In the genomic region with DNA sequence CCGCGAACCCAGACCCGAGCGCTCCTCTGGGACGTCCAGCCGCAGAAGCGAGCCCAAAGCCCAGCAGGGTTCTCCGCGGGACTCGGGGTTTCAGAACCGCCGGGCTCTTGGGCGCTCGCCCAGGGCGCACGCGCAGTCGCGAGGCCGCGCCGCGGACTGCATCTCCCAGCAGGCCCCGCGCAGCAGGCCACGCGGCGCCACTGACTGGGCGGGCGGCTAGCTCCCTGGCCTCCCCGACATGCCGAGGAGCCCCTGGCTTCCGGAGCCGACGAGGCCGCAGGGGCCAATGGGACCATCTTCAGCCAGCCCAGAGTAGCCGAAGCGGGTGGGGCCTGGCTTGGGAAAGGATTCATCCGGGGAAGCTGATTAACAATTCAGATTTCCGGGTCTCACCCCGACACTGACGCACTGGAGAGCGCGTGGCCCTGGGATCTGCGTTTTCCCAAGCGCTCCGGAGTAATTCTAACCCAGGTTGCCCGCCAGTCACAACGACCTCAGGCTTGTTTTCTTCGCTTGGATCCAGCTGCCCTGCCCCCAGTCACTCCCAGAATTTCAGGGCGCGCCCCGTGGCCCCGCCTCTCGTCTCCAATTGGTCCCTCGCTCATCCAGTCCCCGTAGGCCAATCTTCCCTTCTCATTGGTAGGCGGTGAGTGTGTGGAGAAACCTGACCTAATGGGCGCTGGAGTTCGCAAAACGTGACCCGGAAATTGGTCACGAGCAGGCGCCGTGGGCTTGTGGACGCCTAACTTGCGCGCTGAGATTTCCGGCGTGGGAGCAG, we compare ENCODE assay signal across 1 cellular context.
TF ChIP-seq lines count a peak whose summit lies in the region.

A gene (plus strand): TSS at position 745 of the 778 bp plus-strand sequence. CDS start 328 bp downstream, outside the sequence.

TF ChIP-seq in HepG2, 621 proteins besides CTCF, POLR2A, EP300 and RAD21 (continued from another document and continues in another):
- TF ChIP-seq, protein P1, sequence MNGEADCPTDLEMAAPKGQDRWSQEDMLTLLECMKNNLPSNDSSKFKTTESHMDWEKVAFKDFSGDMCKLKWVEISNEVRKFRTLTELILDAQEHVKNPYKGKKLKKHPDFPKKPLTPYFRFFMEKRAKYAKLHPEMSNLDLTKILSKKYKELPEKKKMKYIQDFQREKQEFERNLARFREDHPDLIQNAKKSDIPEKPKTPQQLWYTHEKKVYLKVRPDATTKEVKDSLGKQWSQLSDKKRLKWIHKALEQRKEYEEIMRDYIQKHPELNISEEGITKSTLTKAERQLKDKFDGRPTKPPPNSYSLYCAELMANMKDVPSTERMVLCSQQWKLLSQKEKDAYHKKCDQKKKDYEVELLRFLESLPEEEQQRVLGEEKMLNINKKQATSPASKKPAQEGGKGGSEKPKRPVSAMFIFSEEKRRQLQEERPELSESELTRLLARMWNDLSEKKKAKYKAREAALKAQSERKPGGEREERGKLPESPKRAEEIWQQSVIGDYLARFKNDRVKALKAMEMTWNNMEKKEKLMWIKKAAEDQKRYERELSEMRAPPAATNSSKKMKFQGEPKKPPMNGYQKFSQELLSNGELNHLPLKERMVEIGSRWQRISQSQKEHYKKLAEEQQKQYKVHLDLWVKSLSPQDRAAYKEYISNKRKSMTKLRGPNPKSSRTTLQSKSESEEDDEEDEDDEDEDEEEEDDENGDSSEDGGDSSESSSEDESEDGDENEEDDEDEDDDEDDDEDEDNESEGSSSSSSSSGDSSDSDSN (CRISPR knock-in tag; IDR thresholded peaks at IDR 0.05): peak; percentile 50
- TF ChIP-seq NFATC3 (CRISPR knock-in tag; IDR thresholded peaks at IDR 0.05): no peak
- peak; percentile 92 for TF ChIP-seq SAP130 (CRISPR knock-in tag; IDR thresholded peaks at IDR 0.05; ENCODE audit: low read depth)
- 0 out of 2 replicates have a peak, but pooled peaks have one; percentile 22 for TF ChIP-seq ZNF557 (CRISPR knock-in tag; IDR thresholded peaks at IDR 0.05)
- TF ChIP-seq NCOR1 (IDR thresholded peaks at IDR 0.05; ENCODE audit: borderline replicate concordance, low read length): peak; percentile 63; the same call in 1 of the 2 replicates
- TF ChIP-seq HOXA3 (CRISPR knock-in tag; IDR thresholded peaks at IDR 0.05): peak; percentile 63; the same call in 1 of the 2 replicates
- TF ChIP-seq, protein P2, sequence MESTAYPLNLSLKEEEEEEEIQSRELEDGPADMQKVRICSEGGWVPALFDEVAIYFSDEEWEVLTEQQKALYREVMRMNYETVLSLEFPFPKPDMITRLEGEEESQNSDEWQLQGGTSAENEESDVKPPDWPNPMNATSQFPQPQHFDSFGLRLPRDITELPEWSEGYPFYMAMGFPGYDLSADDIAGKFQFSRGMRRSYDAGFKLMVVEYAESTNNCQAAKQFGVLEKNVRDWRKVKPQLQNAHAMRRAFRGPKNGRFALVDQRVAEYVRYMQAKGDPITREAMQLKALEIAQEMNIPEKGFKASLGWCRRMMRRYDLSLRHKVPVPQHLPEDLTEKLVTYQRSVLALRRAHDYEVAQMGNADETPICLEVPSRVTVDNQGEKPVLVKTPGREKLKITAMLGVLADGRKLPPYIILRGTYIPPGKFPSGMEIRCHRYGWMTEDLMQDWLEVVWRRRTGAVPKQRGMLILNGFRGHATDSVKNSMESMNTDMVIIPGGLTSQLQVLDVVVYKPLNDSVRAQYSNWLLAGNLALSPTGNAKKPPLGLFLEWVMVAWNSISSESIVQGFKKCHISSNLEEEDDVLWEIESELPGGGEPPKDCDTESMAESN (CRISPR knock-in tag; conservative IDR thresholded peaks at IDR 0.05): peak; percentile 39; the same call in 1 of the 2 replicates
- TF ChIP-seq, protein P3, sequence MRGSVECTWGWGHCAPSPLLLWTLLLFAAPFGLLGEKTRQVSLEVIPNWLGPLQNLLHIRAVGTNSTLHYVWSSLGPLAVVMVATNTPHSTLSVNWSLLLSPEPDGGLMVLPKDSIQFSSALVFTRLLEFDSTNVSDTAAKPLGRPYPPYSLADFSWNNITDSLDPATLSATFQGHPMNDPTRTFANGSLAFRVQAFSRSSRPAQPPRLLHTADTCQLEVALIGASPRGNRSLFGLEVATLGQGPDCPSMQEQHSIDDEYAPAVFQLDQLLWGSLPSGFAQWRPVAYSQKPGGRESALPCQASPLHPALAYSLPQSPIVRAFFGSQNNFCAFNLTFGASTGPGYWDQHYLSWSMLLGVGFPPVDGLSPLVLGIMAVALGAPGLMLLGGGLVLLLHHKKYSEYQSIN (CRISPR knock-in tag; IDR thresholded peaks at IDR 0.05; ENCODE audit: borderline replicate concordance): no peak
- peak; percentile 92 for TF ChIP-seq ZNF143 (CRISPR knock-in tag; IDR thresholded peaks at IDR 0.05)
- TF ChIP-seq, protein P4, sequence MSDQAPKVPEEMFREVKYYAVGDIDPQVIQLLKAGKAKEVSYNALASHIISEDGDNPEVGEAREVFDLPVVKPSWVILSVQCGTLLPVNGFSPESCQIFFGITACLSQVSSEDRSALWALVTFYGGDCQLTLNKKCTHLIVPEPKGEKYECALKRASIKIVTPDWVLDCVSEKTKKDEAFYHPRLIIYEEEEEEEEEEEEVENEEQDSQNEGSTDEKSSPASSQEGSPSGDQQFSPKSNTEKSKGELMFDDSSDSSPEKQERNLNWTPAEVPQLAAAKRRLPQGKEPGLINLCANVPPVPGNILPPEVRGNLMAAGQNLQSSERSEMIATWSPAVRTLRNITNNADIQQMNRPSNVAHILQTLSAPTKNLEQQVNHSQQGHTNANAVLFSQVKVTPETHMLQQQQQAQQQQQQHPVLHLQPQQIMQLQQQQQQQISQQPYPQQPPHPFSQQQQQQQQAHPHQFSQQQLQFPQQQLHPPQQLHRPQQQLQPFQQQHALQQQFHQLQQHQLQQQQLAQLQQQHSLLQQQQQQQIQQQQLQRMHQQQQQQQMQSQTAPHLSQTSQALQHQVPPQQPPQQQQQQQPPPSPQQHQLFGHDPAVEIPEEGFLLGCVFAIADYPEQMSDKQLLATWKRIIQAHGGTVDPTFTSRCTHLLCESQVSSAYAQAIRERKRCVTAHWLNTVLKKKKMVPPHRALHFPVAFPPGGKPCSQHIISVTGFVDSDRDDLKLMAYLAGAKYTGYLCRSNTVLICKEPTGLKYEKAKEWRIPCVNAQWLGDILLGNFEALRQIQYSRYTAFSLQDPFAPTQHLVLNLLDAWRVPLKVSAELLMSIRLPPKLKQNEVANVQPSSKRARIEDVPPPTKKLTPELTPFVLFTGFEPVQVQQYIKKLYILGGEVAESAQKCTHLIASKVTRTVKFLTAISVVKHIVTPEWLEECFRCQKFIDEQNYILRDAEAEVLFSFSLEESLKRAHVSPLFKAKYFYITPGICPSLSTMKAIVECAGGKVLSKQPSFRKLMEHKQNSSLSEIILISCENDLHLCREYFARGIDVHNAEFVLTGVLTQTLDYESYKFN (CRISPR knock-in tag; conservative IDR thresholded peaks at IDR 0.05): peak; percentile 68
- TF ChIP-seq, protein P5, sequence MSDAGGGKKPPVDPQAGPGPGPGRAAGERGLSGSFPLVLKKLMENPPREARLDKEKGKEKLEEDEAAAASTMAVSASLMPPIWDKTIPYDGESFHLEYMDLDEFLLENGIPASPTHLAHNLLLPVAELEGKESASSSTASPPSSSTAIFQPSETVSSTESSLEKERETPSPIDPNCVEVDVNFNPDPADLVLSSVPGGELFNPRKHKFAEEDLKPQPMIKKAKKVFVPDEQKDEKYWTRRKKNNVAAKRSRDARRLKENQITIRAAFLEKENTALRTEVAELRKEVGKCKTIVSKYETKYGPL (CRISPR knock-in tag; IDR thresholded peaks at IDR 0.05): 0 out of 2 replicates have a peak, but pooled peaks have one; percentile 19
- TF ChIP-seq ZNF256 (CRISPR knock-in tag; conservative IDR thresholded peaks at IDR 0.05): 0 out of 2 replicates have a peak, but pooled peaks have one; percentile 50
- TF ChIP-seq, protein P6, sequence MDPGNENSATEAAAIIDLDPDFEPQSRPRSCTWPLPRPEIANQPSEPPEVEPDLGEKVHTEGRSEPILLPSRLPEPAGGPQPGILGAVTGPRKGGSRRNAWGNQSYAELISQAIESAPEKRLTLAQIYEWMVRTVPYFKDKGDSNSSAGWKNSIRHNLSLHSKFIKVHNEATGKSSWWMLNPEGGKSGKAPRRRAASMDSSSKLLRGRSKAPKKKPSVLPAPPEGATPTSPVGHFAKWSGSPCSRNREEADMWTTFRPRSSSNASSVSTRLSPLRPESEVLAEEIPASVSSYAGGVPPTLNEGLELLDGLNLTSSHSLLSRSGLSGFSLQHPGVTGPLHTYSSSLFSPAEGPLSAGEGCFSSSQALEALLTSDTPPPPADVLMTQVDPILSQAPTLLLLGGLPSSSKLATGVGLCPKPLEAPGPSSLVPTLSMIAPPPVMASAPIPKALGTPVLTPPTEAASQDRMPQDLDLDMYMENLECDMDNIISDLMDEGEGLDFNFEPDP (CRISPR knock-in tag; conservative IDR thresholded peaks at IDR 0.05): no peak
- peak; percentile 52; the same call in 1 of the 2 replicates for TF ChIP-seq MEF2D (CRISPR knock-in tag; IDR thresholded peaks at IDR 0.05)
- TF ChIP-seq DMAP1 (CRISPR knock-in tag; IDR thresholded peaks at IDR 0.05): peak; percentile 90
- TF ChIP-seq, protein P7, sequence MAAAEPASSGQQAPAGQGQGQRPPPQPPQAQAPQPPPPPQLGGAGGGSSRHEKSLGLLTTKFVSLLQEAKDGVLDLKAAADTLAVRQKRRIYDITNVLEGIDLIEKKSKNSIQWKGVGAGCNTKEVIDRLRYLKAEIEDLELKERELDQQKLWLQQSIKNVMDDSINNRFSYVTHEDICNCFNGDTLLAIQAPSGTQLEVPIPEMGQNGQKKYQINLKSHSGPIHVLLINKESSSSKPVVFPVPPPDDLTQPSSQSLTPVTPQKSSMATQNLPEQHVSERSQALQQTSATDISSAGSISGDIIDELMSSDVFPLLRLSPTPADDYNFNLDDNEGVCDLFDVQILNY (CRISPR knock-in tag; conservative IDR thresholded peaks at IDR 0.05): no peak
- TF ChIP-seq ISX (CRISPR knock-in tag; conservative IDR thresholded peaks at IDR 0.05): peak; percentile 80; the same call in 1 of the 2 replicates
- peak; percentile 50; the same call in 1 of the 2 replicates for TF ChIP-seq PAX8 (CRISPR knock-in tag; IDR thresholded peaks at IDR 0.05; ENCODE audit: borderline replicate concordance)
- peak; percentile 96 for TF ChIP-seq ATF1 (CRISPR knock-in tag; IDR thresholded peaks at IDR 0.05)
- peak; percentile 86 for TF ChIP-seq PHF20 (CRISPR knock-in tag; IDR thresholded peaks at IDR 0.05)
- TF ChIP-seq ZNF282 (IDR thresholded peaks at IDR 0.05; ENCODE audit: partially characterized antibody): no peak
- TF ChIP-seq HCFC1 (IDR thresholded peaks at IDR 0.05; ENCODE audit: low read depth, low read length): peak; percentile 84
- TF ChIP-seq HDAC1 (CRISPR knock-in tag; IDR thresholded peaks at IDR 0.05): peak; percentile 86
- TF ChIP-seq, protein P8, sequence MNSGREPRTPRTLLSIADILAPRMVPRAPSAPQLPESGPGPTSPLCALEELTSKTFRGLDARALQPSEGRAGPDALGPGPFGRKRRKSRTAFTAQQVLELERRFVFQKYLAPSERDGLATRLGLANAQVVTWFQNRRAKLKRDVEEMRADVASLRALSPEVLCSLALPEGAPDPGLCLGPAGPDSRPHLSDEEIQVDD (CRISPR knock-in tag; IDR thresholded peaks at IDR 0.05; ENCODE audit: borderline replicate concordance): no peak
- no peak for TF ChIP-seq ZNF296 (CRISPR knock-in tag; conservative IDR thresholded peaks at IDR 0.05)
- peak; percentile 73 for TF ChIP-seq SP2 (CRISPR knock-in tag; IDR thresholded peaks at IDR 0.05)
- TF ChIP-seq ZNF839 (CRISPR knock-in tag; IDR thresholded peaks at IDR 0.05; ENCODE audit: borderline replicate concordance): 0 out of 2 replicates have a peak, but pooled peaks have one; percentile 47
- TF ChIP-seq ZNF124 (CRISPR knock-in tag; IDR thresholded peaks at IDR 0.05): no peak; the same call in 1 of the 2 replicates
- no peak for TF ChIP-seq POLR2AphosphoS2 (IDR thresholded peaks at IDR 0.05; ENCODE audit: low read depth, low read length)
- TF ChIP-seq, protein P9, sequence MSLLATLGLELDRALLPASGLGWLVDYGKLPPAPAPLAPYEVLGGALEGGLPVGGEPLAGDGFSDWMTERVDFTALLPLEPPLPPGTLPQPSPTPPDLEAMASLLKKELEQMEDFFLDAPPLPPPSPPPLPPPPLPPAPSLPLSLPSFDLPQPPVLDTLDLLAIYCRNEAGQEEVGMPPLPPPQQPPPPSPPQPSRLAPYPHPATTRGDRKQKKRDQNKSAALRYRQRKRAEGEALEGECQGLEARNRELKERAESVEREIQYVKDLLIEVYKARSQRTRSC (CRISPR knock-in tag; IDR thresholded peaks at IDR 0.05; ENCODE audit: low read depth): no peak
- no peak for TF ChIP-seq ZNF850 (CRISPR knock-in tag; conservative IDR thresholded peaks at IDR 0.05)
- TF ChIP-seq ZNF670 (CRISPR knock-in tag; IDR thresholded peaks at IDR 0.05; ENCODE audit: borderline replicate concordance): no peak
- no peak for TF ChIP-seq GPN1 (CRISPR knock-in tag; IDR thresholded peaks at IDR 0.05; ENCODE audit: borderline replicate concordance)
- TF ChIP-seq CAMTA2 (CRISPR knock-in tag; IDR thresholded peaks at IDR 0.05; ENCODE audit: borderline replicate concordance): peak; percentile 53; the same call in 1 of the 2 replicates
- TF ChIP-seq NR1H2 (CRISPR knock-in tag; IDR thresholded peaks at IDR 0.05; ENCODE audit: borderline replicate concordance, low read depth): no peak
- TF ChIP-seq KLF15 (CRISPR knock-in tag; IDR thresholded peaks at IDR 0.05; ENCODE audit: borderline replicate concordance): no peak
- TF ChIP-seq, protein P10, sequence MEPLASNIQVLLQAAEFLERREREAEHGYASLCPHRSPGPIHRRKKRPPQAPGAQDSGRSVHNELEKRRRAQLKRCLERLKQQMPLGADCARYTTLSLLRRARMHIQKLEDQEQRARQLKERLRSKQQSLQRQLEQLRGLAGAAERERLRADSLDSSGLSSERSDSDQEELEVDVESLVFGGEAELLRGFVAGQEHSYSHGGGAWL (CRISPR knock-in tag; IDR thresholded peaks at IDR 0.05): peak; percentile 22; the same call in 1 of the 2 replicates
- 0 out of 2 replicates have a peak, but pooled peaks have one; percentile 1 for TF ChIP-seq MAFF (IDR thresholded peaks at IDR 0.05; ENCODE audit: low read depth, low read length)
- TF ChIP-seq ZNF629 (CRISPR knock-in tag; conservative IDR thresholded peaks at IDR 0.05): 0 out of 2 replicates have a peak, but pooled peaks have one; percentile 10
- TF ChIP-seq, protein P11, sequence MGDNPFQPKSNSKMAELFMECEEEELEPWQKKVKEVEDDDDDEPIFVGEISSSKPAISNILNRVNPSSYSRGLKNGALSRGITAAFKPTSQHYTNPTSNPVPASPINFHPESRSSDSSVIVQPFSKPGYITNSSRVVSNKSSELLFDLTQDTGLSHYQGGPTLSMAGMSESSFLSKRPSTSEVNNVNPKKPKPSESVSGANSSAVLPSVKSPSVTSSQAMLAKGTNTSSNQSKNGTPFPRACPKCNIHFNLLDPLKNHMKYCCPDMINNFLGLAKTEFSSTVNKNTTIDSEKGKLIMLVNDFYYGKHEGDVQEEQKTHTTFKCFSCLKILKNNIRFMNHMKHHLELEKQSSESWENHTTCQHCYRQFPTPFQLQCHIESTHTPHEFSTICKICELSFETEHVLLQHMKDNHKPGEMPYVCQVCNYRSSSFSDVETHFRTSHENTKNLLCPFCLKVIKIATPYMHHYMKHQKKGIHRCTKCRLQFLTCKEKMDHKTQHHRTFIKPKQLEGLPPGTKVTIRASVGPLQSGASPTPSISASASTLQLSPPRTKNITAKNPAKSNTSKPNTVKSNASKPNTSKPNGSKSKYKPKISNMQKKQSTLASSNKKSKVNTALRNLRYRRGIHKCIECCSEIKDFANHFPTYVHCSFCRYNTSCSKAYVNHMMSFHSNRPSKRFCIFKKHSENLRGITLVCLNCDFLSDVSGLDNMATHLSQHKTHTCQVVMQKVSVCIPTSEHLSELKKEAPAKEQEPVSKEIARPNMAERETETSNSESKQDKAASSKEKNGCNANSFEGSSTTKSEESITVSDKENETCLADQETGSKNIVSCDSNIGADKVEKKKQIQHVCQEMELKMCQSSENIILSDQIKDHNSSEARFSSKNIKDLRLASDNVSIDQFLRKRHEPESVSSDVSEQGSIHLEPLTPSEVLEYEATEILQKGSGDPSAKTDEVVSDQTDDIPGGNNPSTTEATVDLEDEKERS (CRISPR knock-in tag; IDR thresholded peaks at IDR 0.05): no peak
- TF ChIP-seq ZNF432 (CRISPR knock-in tag; IDR thresholded peaks at IDR 0.05; ENCODE audit: borderline replicate concordance): no peak
- TF ChIP-seq ZNF543 (CRISPR knock-in tag; IDR thresholded peaks at IDR 0.05): peak; percentile 90; the same call in 1 of the 2 replicates
